In genomic region chr21:5105939-5106708, GRCh38 we compare ENCODE assay signal across 8 cellular contexts.
DNase-seq lines count a peak whose midpoint lies in the region; ATAC-seq lines count a peak whose summit lies in the region.
"Not testable (repeated sequence)": the region's sequence is repeated elsewhere in the genome, so short reads cannot be mapped to it uniquely, and the experiment has no call there.

No MANE protein-coding gene starts in this region.

- H3K9ac ChIP-seq in BLaER1 treated with 17β-estradiol and CSF1 and Interleukin-3, amounts not matched to agents 10 nM and 100 nM, result not testable (repeated sequence)

- H3K9me3 ChIP-seq in BLaER1 treated with 17β-estradiol and CSF1 and Interleukin-3, amounts not matched to agents 10 nM and 100 nM (replicated peaks in 1 of 11); T-helper 17 cell (ENCODE audit: control insufficient read depth, low read length, poor library complexity, severe bottlenecking): not testable (repeated sequence)

- not testable (repeated sequence) for H3K27me3 ChIP-seq in BLaER1 treated with 17β-estradiol and CSF1 and Interleukin-3, amounts not matched to agents 10 nM and 100 nM

- H3K9me3 Mint-ChIP-seq in activated T-helper 17 cell treated with anti-CD3 and anti-CD28 coated beads, Interleukin-2, amount 50 U/mL, for 72 hours, result not testable (repeated sequence)

- H3K27me3 Mint-ChIP-seq in T-helper 17 cell; activated T-helper 17 cell treated with anti-CD3 and anti-CD28 coated beads, Interleukin-2, amount 50 U/mL, for 72 hours: not testable (repeated sequence)

- not testable (repeated sequence) for H3K36me3 ChIP-seq in BLaER1 treated with 17β-estradiol and CSF1 and Interleukin-3, amounts not matched to agents 10 nM and 100 nM

- H4K20me1 ChIP-seq in BLaER1 treated with 17β-estradiol and CSF1 and Interleukin-3, amounts not matched to agents 10 nM and 100 nM, result not testable (repeated sequence)

- peak overlapping the region; percentile 24 to 56 (median 46); a peak in 11 of 22 replicates for H3K4me2 ChIP-seq in BLaER1 treated with 17β-estradiol and CSF1 and Interleukin-3, amounts not matched to agents 10 nM and 100 nM

- H3K4me1 ChIP-seq in BLaER1 treated with 17β-estradiol and CSF1 and Interleukin-3, amounts not matched to agents 10 nM and 100 nM, result peaks cover 3 to 19% (median 11%) of the 10 kb centered on the region in 10 experiments; a peak in 15 of 20 replicates

- H3K4me3 ChIP-seq in BLaER1 treated with 17β-estradiol and CSF1 and Interleukin-3, amounts not matched to agents 10 nM and 100 nM, result not testable (repeated sequence)

- H3K36me3 Mint-ChIP-seq in T-helper 17 cell (ENCODE audit: low read depth); activated T-helper 17 cell treated with anti-CD3 and anti-CD28 coated beads, Interleukin-2, amount 50 U/mL, for 72 hours (ENCODE audit: low read depth): not testable (repeated sequence)

- not testable (repeated sequence) for H3K4me3 Mint-ChIP-seq in T-helper 17 cell; activated T-helper 17 cell treated with anti-CD3 and anti-CD28 coated beads, Interleukin-2, amount 50 U/mL, for 72 hours

- ATAC-seq in GM19023 (IDR thresholded peaks at IDR 0.05; ENCODE audit: unreplicated experiment) (peak; percentile 43), HG02623 (IDR thresholded peaks at IDR 0.05; ENCODE audit: unreplicated experiment) (peak; percentile 40), HG03280 (IDR thresholded peaks at IDR 0.05; ENCODE audit: unreplicated experiment) (peak; percentile 51), T-helper 17 cell (peak; percentile 24)
- ATAC-seq in activated T-helper 17 cell treated with anti-CD3 and anti-CD28 coated beads, Interleukin-2, amount 50 U/mL, for 72 hours (replicated peaks), result peak; percentile 44

- H3K27ac Mint-ChIP-seq in T-helper 17 cell; activated T-helper 17 cell treated with anti-CD3 and anti-CD28 coated beads, Interleukin-2, amount 50 U/mL, for 72 hours: not testable (repeated sequence)

- H3K4me1 Mint-ChIP-seq in T-helper 17 cell; activated T-helper 17 cell treated with anti-CD3 and anti-CD28 coated beads, Interleukin-2, amount 50 U/mL, for 72 hours: not testable (repeated sequence)

- H3K27ac ChIP-seq in BLaER1 treated with 17β-estradiol and CSF1 and Interleukin-3, amounts not matched to agents 10 nM and 100 nM, result not testable (repeated sequence)

- DNase-seq in T-helper 17 cell, result peak in 1 of 3 donors; percentile 18
- DNase-seq in globus pallidus (ENCODE audit: low spot score), result peak; percentile 2
- DNase-seq in stimulated activated CD4-positive, alpha-beta T cell treated with anti-CD3 and anti-CD28 coated beads, Interleukin-1b, Interleukin-23, amount 100 ng/mL, for 48 hours, result peak; percentile 63
